In the genomic region with DNA sequence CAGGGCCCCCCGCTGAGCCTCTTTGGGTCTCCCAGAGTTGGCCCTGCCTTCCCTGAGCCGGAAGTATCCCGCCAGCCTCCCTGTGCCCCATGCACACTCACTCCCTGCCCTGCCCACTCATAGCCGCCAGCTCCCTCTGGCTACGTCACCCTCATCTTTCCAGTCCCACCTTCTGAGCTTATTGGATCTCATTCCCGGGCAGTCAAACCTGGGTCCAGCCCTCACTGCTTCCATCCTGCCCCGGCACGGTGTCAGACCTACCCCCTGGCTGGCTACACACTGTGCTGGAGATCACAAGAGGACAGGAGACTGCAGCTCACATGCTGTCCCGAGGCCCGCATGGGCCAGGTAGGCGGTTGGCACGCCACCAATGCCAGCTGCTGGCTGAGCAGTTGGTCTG, we compare ENCODE assay signal across 13 cellular contexts.
DNase-seq lines count a peak whose midpoint lies in the region; ATAC-seq and TF ChIP-seq lines count a peak whose summit lies in the region.
"Had no signal": no experiment of that assay in that cellular context is flagged by ENCODE, and none has a peak within 500 bp of the region (broad histone marks: within the 10 kb centered on the region; RNA-seq: fewer than 3 reads in every experiment).

No MANE protein-coding gene starts in this region.

- no peaks in the 10 kb centered on the region for H3K36me3 ChIP-seq in upper lobe of right lung
- H3K36me3 ChIP-seq: SJSA1 had no signal

- H3K4me1 ChIP-seq in right cardiac atrium (ENCODE audit: control insufficient read depth, insufficient read depth, low read length) = no peaks in the 10 kb centered on the region
- H3K4me1 ChIP-seq in upper lobe of right lung = no peaks in the 10 kb centered on the region
- H3K4me1 ChIP-seq: SJSA1 had no signal

- H3K9me3 ChIP-seq in right cardiac atrium (ENCODE audit: control insufficient read depth, low read length) (no peaks in the 10 kb centered on the region), upper lobe of right lung (no peaks in the 10 kb centered on the region)
- H3K9me3 ChIP-seq: SJSA1 had no signal

- intact Hi-C loops in cardiac septum (cut with DNase I) (no loop called here), right cardiac atrium (cut with DNase I) (no loop called here), upper lobe of right lung (cut with DNase I) (no loop called here)

- H3K27ac ChIP-seq in right cardiac atrium (ENCODE audit: low read length) (no peak overlapping the region), upper lobe of right lung (no peak overlapping the region)
- H3K27ac ChIP-seq: C4-2B, KMS-11, SJSA1 had no signal

- H3K4me3 ChIP-seq in right cardiac atrium (ENCODE audit: low read length) (no peak overlapping the region), upper lobe of right lung (no peak overlapping the region)
- H3K4me3 ChIP-seq: SJSA1 had no signal

- 80% methylated on average over 12 of the region's 12 CpGs for WGBS in right cardiac atrium

- ATAC-seq in right cardiac atrium = no peak
- ATAC-seq in upper lobe of right lung = peak; percentile 59

- DNase-seq in cardiac septum (ENCODE audit: low spot score) (peak; percentile 63), right cardiac atrium (no peak), cerebellum (ENCODE audit: low spot score) (peak; percentile 22), mesenteric fat pad (ENCODE audit: low spot score) (peak; percentile 28), upper lobe of right lung (peak; percentile 84), NCI-H1930 (lab: John Stamatoyannopoulos, UW) (no peak), NOMO-1 (lab: John Stamatoyannopoulos, UW; ENCODE audit: unreplicated experiment in 2 of 2) (no peak)
- no peak for DNase-seq in stimulated activated CD4-positive, alpha-beta T cell treated with anti-CD3 and anti-CD28 coated beads, Interleukin-1b, Interleukin-23, amount 100 ng/mL, for 48 hours
- DNase-seq: NCI-H1048, NCI-H1694 treated with DMSO at 0.1 percent for 48 hours had no signal

- H3K27me3 ChIP-seq in right cardiac atrium (ENCODE audit: control insufficient read depth, insufficient read depth) (no peaks in the 10 kb centered on the region), upper lobe of right lung (no peaks in the 10 kb centered on the region)

- no peak for TF ChIP-seq CTCF in upper lobe of right lung (IDR thresholded peaks at IDR 0.05)

Comparison
In these comparisons a context has a peak if more than half of its experiments do, and no peak if none do; other contexts are left out.
1. DNase-seq: peak in cardiac septum (single experiment), cerebellum (single experiment), mesenteric fat pad (single experiment) and upper lobe of right lung (single experiment); none in right cardiac atrium (0 of 3), stimulated activated CD4-positive, alpha-beta T cell treated with anti-CD3 and anti-CD28 coated beads, Interleukin-1b, Interleukin-23, amount 100 ng/mL, for 48 hours (single experiment), NCI-H1930 (0 of 2) and NOMO-1 (0 of 2).